ENCODE assay signal across 26 cellular contexts in the genomic region with DNA sequence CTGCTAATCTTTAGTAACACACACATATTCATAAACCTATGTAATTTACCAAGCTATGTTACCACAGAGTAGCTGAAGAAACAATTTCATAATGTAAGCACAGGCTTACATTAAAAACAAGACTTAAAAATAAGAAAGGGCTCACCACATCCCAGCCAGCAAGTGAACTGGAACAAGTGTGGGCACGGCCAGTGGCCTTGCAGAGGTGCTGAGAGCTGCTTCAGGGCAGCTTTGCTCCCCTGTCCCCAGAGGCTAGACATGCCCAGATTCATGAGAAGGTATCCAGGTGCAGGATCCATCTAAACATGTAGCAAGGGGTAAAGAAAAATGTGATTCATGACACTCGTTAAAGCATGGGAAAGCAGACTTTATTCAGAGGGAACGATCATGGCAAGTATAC.
"Had no signal": no experiment of that assay in that cellular context is flagged by ENCODE, and none has a peak within 500 bp of the region (broad histone marks: within the 10 kb centered on the region; RNA-seq: fewer than 3 reads in every experiment).

No MANE protein-coding gene starts in this region.

- ATAC-seq: K562 had no signal

- FAIRE-seq: HTR-8/SVneo, K562, RCC 7860 had no signal

- H3K27ac ChIP-seq: HL-60, KMS-11, SJSA1, SK-N-MC had no signal

- H3K9ac ChIP-seq: KMS-11 had no signal

- H3K36me3 ChIP-seq: SJSA1 had no signal

- H3K27me3 ChIP-seq: SJSA1 had no signal

- H3K4me1 ChIP-seq: SJSA1 had no signal

- DNase-seq: Kasumi-1, MM.1S, NCI-H1048, NCI-H1105, NCI-H1417, NCI-H1436 treated with DMSO at 0.1 percent for 48 hours, NCI-H1694, NCI-H187 treated with DMSO at 0.1 percent for 48 hours, NCI-H2029 treated with DMSO at 0.1 percent for 48 hours, NCI-H2107, NCI-H226, NCI-H446, NCI-H510A, NCI-H524 treated with DMSO at 0.1 percent for 48 hours, NCI-H69, NCI-H774, Right ventricle myocardium superior, RPMI8226, SIG-M5 had no signal

- H3K4me2 ChIP-seq: KMS-11 had no signal

- H3K4me3 ChIP-seq: K562, SJSA1, SK-N-MC had no signal
